Comparison of ENCODE assay signal across 8 cellular contexts in the genomic region with DNA sequence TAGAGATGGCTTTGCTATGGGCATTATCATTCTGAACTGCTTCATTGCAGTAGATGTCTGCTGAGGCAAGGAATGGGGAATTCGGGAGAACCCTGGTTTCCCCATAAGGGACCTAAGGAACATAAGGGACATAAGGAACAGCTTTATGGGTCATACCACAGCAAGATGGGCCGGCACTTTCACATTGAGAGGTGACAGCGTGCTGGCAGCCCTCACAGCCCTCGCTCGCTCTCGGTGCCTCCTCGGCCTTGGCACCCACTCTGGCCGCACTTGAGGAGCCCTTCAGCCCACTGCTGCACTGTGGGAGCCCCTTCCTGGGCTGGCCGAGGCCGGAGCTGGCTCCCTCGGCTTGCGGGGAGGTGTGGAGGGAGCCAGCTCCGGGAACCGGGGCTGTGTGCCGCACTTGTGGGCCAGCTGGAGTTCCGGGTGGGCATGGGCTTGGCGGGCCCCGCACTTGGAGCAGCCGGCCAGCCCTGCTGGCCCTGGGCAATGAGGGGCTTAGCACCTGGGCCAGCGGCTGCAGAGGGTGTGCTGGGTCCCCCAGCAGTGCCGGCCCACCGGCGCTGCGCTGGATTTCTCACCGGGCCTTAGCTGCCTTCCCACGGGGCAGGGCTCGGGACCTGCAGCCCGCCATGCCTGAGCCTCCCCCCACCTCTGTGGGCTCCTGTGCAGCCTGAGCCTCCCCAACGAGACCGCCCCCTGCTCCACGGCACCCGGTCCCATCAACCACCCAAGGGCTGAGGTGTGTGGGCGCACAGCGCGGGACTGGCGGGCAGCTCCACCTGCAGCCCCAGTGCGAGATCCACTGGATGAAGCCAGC. TPM values are rescaled to one million over a fixed set of nuclear protein-coding genes. Genes with fewer than 3 reads are reported as not detected.
A peak's percentile ranks its signal among the peaks of the same experiment; 100 is the strongest.
DNase-seq lines count a peak whose midpoint lies in the region; ATAC-seq and TF ChIP-seq lines count a peak whose summit lies in the region.
"Not testable (repeated sequence)": the region's sequence is repeated elsewhere in the genome, so short reads cannot be mapped to it uniquely, and the experiment has no call there.

No MANE protein-coding gene starts in this region.

- H3K27ac Mint-ChIP-seq in CD8-positive, alpha-beta memory T cell, result peak overlapping the region; percentile 96 to 100 (median 98)
- H3K27ac Mint-ChIP-seq in activated CD4-positive, alpha-beta T cell treated with anti-CD3 and anti-CD28 coated beads for 36 hours, result peak overlapping the region; percentile 100
- H3K27ac Mint-ChIP-seq in activated T-helper 2 cell treated with anti-CD3 and anti-CD28 coated beads, Interferon-gamma antibody, Interleukin-2, Interleukin-4, amounts not matched to agents 10 μg/mL and 5 μg/mL and 100 μg/mL, durations not matched to agents 14 hours and 24 hours and 36 hours, result peak overlapping the region; percentile 99

- peak overlapping the region; percentile 95 for H3K27ac ChIP-seq in CD8-positive, alpha-beta memory T cell (ENCODE audit: low read depth, low read length)
- H3K27ac ChIP-seq in breast epithelium (peak overlapping the region; percentile 54 to 62), heart right ventricle (peak overlapping the region in 6 of 10 donors; percentile 32 to 99 (median 51)), mucosa of rectum (ENCODE audit: low read depth in 2 of 2, low read length in 2 of 2) (peak overlapping the region; percentile 85 to 92), skin epidermis (peak overlapping the region in 20 of 21 experiments; percentile 46 to 96 (median 82)), tibial nerve (peak overlapping the region in 3 of 4 donors; percentile 84 to 92 (median 84))

- H3K9me3 ChIP-seq in CD8-positive, alpha-beta memory T cell (ENCODE audit: low read length); breast epithelium; heart right ventricle; mucosa of rectum (ENCODE audit: control insufficient read depth in 2 of 2, low read length in 2 of 2); tibial nerve: not testable (repeated sequence)

- not testable (repeated sequence) for TF ChIP-seq EP300 in tibial nerve (IDR thresholded peaks at IDR 0.05)

- intact Hi-C loops in activated CD4-positive, alpha-beta T cell treated with anti-CD3 and anti-CD28 coated beads for 36 hours (cut with DNase I, micrococcal nuclease), result loop anchor here (5.0 to 10.0 kb wide), 5 partner anchors 225 to 1193 kb away; partner anchors contain the start of genes CAP1 (in 1 of the 2), NFYC (in 1 of the 2), PABPC4 (in 1 of the 2) and RLF (in 1 of the 2)
- intact Hi-C loops in activated T-helper 2 cell treated with anti-CD3 and anti-CD28 coated beads, Interferon-gamma antibody, Interleukin-2, Interleukin-4, amounts not matched to agents 10 μg/mL and 5 μg/mL and 100 μg/mL, durations not matched to agents 14 hours and 24 hours and 36 hours (cut with micrococcal nuclease), result loop anchor here (5.0 kb wide), 1 partner anchor 45 kb away; no protein-coding TSS in a partner anchor
- intact Hi-C loops in breast epithelium (cut with DNase I; ENCODE audit: low total_unique reads); heart right ventricle (cut with DNase I): not testable (repeated sequence)

- H3K9ac ChIP-seq in mucosa of rectum (ENCODE audit: low read depth in 1 of 2, low read length in 2 of 2), result peak overlapping the region in 1 of 2 donors; percentile 38

- not testable (repeated sequence) for H3K9me3 Mint-ChIP-seq in CD8-positive, alpha-beta memory T cell; activated CD4-positive, alpha-beta T cell treated with anti-CD3 and anti-CD28 coated beads for 36 hours (ENCODE audit: low read depth); activated T-helper 2 cell treated with anti-CD3 and anti-CD28 coated beads, Interferon-gamma antibody, Interleukin-2, Interleukin-4, amounts not matched to agents 10 μg/mL and 5 μg/mL and 100 μg/mL, durations not matched to agents 14 hours and 24 hours and 36 hours

- not testable (repeated sequence) for H3K36me3 ChIP-seq in CD8-positive, alpha-beta memory T cell (ENCODE audit: insufficient read depth, low read length); breast epithelium; mucosa of rectum (ENCODE audit: control insufficient read depth in 2 of 2, insufficient read depth in 2 of 2, low read length in 2 of 2); tibial nerve
- H3K36me3 ChIP-seq in heart right ventricle, result peaks cover 0 to 16% (median 0%) of the 10 kb centered on the region in 9 donors

- H3K27me3 ChIP-seq in CD8-positive, alpha-beta memory T cell (ENCODE audit: insufficient read depth, low read length, poor library complexity, severe bottlenecking); breast epithelium; heart right ventricle; mucosa of rectum (ENCODE audit: control insufficient read depth in 2 of 2, insufficient read depth in 2 of 2, low read length in 2 of 2); tibial nerve: not testable (repeated sequence)

- POLR2A ChIA-PET in CD8-positive, alpha-beta memory T cell (lab: Charles Lee), result interaction anchor here (0.6 to 8.8 kb wide), 5 partner anchors 12 to 1410 kb away, joined by 3 to 86 read pairs (median 6); partner anchors contain the start of gene SMAP2
- POLR2A ChIA-PET in activated CD4-positive, alpha-beta T cell treated with anti-CD3 and anti-CD28 coated beads for 36 hours (lab: Charles Lee), result interaction anchor here (0.7 to 7.2 kb wide), 5 partner anchors 10 to 63 kb away, joined by 3 to 88 read pairs (median 3); partner anchors contain the start of genes SMAP2 and ZFP69B

- TF ChIP-seq POLR2A in breast epithelium (IDR thresholded peaks at IDR 0.05); tibial nerve (IDR thresholded peaks at IDR 0.05): not testable (repeated sequence)

- WGBS in heart right ventricle, 2 donors, result 95 to 96% methylated on average over 29 to 34 of the region's 37 CpGs
- WGBS in tibial nerve, 2 donors, result 79 to 96% methylated on average over 4 to 23 of the region's 37 CpGs

- CTCF ChIA-PET in CD8-positive, alpha-beta memory T cell (lab: Charles Lee), result interaction anchor here (0.6 to 6.3 kb wide), 8 partner anchors 9 to 72 kb away, joined by 3 to 46 read pairs (median 9); partner anchors contain the start of gene SMAP2
- CTCF ChIA-PET in activated CD4-positive, alpha-beta T cell treated with anti-CD3 and anti-CD28 coated beads for 36 hours (lab: Charles Lee), result interaction anchor here (1.0 to 6.0 kb wide), 8 partner anchors 12 to 49 kb away, joined by 3 to 54 read pairs (median 5); no protein-coding TSS in a partner anchor

- H3K4me1 ChIP-seq in CD8-positive, alpha-beta memory T cell (ENCODE audit: insufficient read depth, low read length), result peaks cover 90% of the 10 kb centered on the region
- not testable (repeated sequence) for H3K4me1 ChIP-seq in breast epithelium
- H3K4me1 ChIP-seq in heart right ventricle, result peaks cover 11 to 97% (median 38%) of the 10 kb centered on the region in 9 donors
- H3K4me1 ChIP-seq in mucosa of rectum (ENCODE audit: control insufficient read depth in 2 of 2, insufficient read depth in 2 of 2, low read length in 2 of 2), result peaks cover 37 to 50% of the 10 kb centered on the region in 2 donors
- H3K4me1 ChIP-seq in tibial nerve, result peaks cover 0 to 76% (median 60%) of the 10 kb centered on the region in 4 donors

- peak overlapping the region; percentile 42 for H3K4me3 ChIP-seq in CD8-positive, alpha-beta memory T cell (ENCODE audit: low read length)
- H3K4me3 ChIP-seq in breast epithelium; heart right ventricle; mucosa of rectum (ENCODE audit: low read length in 2 of 2); skin epidermis; tibial nerve: not testable (repeated sequence)

- peaks cover 89 to 96% (median 95%) of the 10 kb centered on the region in 3 donors for H3K4me1 Mint-ChIP-seq in CD8-positive, alpha-beta memory T cell
- peaks cover 94% of the 10 kb centered on the region for H3K4me1 Mint-ChIP-seq in activated CD4-positive, alpha-beta T cell treated with anti-CD3 and anti-CD28 coated beads for 36 hours
- peaks cover 85% of the 10 kb centered on the region for H3K4me1 Mint-ChIP-seq in activated T-helper 2 cell treated with anti-CD3 and anti-CD28 coated beads, Interferon-gamma antibody, Interleukin-2, Interleukin-4, amounts not matched to agents 10 μg/mL and 5 μg/mL and 100 μg/mL, durations not matched to agents 14 hours and 24 hours and 36 hours (ENCODE audit: low read depth)

- H3K4me3 Mint-ChIP-seq in CD8-positive, alpha-beta memory T cell, result peak overlapping the region; percentile 87 to 96 (median 92)
- peak overlapping the region; percentile 82 for H3K4me3 Mint-ChIP-seq in activated CD4-positive, alpha-beta T cell treated with anti-CD3 and anti-CD28 coated beads for 36 hours
- peak overlapping the region; percentile 68 for H3K4me3 Mint-ChIP-seq in activated T-helper 2 cell treated with anti-CD3 and anti-CD28 coated beads, Interferon-gamma antibody, Interleukin-2, Interleukin-4, amounts not matched to agents 10 μg/mL and 5 μg/mL and 100 μg/mL, durations not matched to agents 14 hours and 24 hours and 36 hours (ENCODE audit: low read depth)

- H3K27me3 Mint-ChIP-seq in CD8-positive, alpha-beta memory T cell; activated CD4-positive, alpha-beta T cell treated with anti-CD3 and anti-CD28 coated beads for 36 hours; activated T-helper 2 cell treated with anti-CD3 and anti-CD28 coated beads, Interferon-gamma antibody, Interleukin-2, Interleukin-4, amounts not matched to agents 10 μg/mL and 5 μg/mL and 100 μg/mL, durations not matched to agents 14 hours and 24 hours and 36 hours (ENCODE audit: low read depth): not testable (repeated sequence)

- peaks cover 9 to 36% (median 9%) of the 10 kb centered on the region in 3 donors for H3K36me3 Mint-ChIP-seq in CD8-positive, alpha-beta memory T cell
- H3K36me3 Mint-ChIP-seq in activated CD4-positive, alpha-beta T cell treated with anti-CD3 and anti-CD28 coated beads for 36 hours (ENCODE audit: low read depth), result peaks cover 76% of the 10 kb centered on the region
- peaks cover 68% of the 10 kb centered on the region for H3K36me3 Mint-ChIP-seq in activated T-helper 2 cell treated with anti-CD3 and anti-CD28 coated beads, Interferon-gamma antibody, Interleukin-2, Interleukin-4, amounts not matched to agents 10 μg/mL and 5 μg/mL and 100 μg/mL, durations not matched to agents 14 hours and 24 hours and 36 hours (ENCODE audit: low read depth)

- peak in 1 of 5 donors; percentile 58 for DNase-seq in CD8-positive, alpha-beta memory T cell
- DNase-seq in activated CD4-positive, alpha-beta T cell treated with anti-CD3 and anti-CD28 coated beads for 36 hours; activated T-helper 2 cell treated with anti-CD3 and anti-CD28 coated beads, Interferon-gamma antibody, Interleukin-2, Interleukin-4, amounts not matched to agents 10 μg/mL and 5 μg/mL and 100 μg/mL, durations not matched to agents 14 hours and 24 hours and 36 hours (ENCODE audit: low spot score); breast epithelium (ENCODE audit: low spot score in 2 of 2); heart right ventricle; tibial nerve (ENCODE audit: low spot score in 2 of 2): not testable (repeated sequence)

- not testable (repeated sequence) for ATAC-seq in activated CD4-positive, alpha-beta T cell treated with anti-CD3 and anti-CD28 coated beads for 36 hours; heart right ventricle

- not testable (repeated sequence) for TF ChIP-seq CTCF in breast epithelium (IDR thresholded peaks at IDR 0.05); heart right ventricle (IDR thresholded peaks at IDR 0.05); tibial nerve (IDR thresholded peaks at IDR 0.05)

RNA-seq across cellular contexts. Expression of gene SMAP2, which starts 14.2 kb away (rescaled TPM):
- total RNA-seq in CD8-positive, alpha-beta memory T cell, result 100 to 1,000 TPM; 144 to 146 TPM
- 340 TPM for polyA plus RNA-seq in CD8-positive, alpha-beta memory T cell
- 100 to 1,000 TPM; 241 to 258 TPM for total RNA-seq in activated CD4-positive, alpha-beta T cell treated with anti-CD3 and anti-CD28 coated beads for 36 hours
- 185 and 186 TPM in 2 replicates for total RNA-seq in activated T-helper 2 cell treated with anti-CD3 and anti-CD28 coated beads, Interferon-gamma antibody, Interleukin-2, Interleukin-4, amounts not matched to agents 10 μg/mL and 5 μg/mL and 100 μg/mL, durations not matched to agents 14 hours and 24 hours and 36 hours
- 10 to 100 TPM; 27.2 to 64.2 (median 33.1) TPM for total RNA-seq in breast epithelium
- total RNA-seq in heart right ventricle, result 10 to 100 TPM in 9 of 10 donors, 1 to 10 TPM in 1; 9.4 to 29.8 (median 12.2) TPM
- polyA plus RNA-seq in heart right ventricle, result 10 to 100 TPM; 12.2 to 16.5 TPM
- 10 to 100 TPM; 36.7 to 55.2 (median 45.1) TPM for total RNA-seq in tibial nerve
